ENCODE assay signal across 8 cellular contexts in the genomic region with DNA sequence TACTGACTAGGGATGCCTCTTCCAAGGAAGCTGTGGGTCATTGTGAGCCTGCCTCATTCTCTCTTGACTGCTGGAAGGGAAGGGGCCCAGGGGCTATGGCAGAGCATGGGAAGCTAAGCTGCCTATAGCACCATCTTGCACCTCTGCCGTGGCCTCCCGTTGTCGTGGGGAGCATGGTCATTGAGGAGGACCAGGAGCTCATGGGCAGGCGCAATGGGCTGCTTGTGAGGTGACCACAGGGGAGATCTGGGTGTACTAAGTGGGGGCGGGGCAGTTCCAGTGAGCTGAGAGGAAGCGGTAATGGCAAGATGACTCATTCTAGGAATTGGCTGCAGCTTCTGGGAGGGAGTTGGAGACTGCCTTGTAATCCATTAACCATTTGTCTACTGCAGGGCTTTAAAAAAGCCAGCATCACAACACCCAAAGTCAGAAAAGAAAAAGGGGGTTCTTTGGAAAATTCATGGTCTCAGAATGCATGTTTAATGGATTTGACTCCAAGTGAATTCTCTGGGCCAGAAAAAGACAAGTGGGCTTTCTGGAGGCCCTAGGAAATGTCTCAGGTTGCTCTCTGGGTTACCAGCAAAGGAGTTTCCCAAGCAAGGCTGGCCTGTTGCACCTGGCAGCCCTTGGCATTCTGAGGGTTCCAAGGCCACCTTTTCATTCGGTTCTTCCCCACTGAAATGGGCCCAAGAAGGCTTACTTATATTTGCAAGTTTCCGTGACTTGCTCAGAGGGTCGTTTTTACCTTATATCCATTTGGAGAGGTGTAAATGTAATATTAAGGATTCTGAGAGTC. TPM values are rescaled to one million over a fixed set of nuclear protein-coding genes. Genes with fewer than 3 reads are reported as not detected.
DNase-seq lines count a peak whose midpoint lies in the region; TF ChIP-seq lines count a peak whose summit lies in the region.

No MANE protein-coding gene starts in this region.

- H4K20me1 ChIP-seq in BLaER1: peaks cover 19% of the 10 kb centered on the region

- no peak for TF ChIP-seq EP300 in stomach (IDR thresholded peaks at IDR 0.05)

- H3K4me1 ChIP-seq in BLaER1: peaks cover 73% of the 10 kb centered on the region
- peaks cover 56 to 65% of the 10 kb centered on the region in 2 donors for H3K4me1 ChIP-seq in mucosa of rectum (ENCODE audit: control insufficient read depth in 2 of 2, insufficient read depth in 2 of 2, low read length in 2 of 2)
- H3K4me1 ChIP-seq in stomach: peaks cover 56 to 83% (median 76%) of the 10 kb centered on the region in 4 donors

- no peak for TF ChIP-seq CTCF in stomach (IDR thresholded peaks at IDR 0.05)

- DNase-seq in NCI-H2227 treated with DMSO at 0.1 percent for 48 hours (lab: John Stamatoyannopoulos, UW) (peak; percentile 32), epithelial cell of prostate (ENCODE audit: low read depth, low spot score) (peak; percentile 64), stomach (peak; percentile 76), NCI-H524 treated with DMSO at 0.1 percent for 48 hours (lab: John Stamatoyannopoulos, UW) (no peak)
- peak; percentile 45 for DNase-seq in activated CD8-positive, alpha-beta memory T cell treated with anti-CD3 and anti-CD28 coated beads, Interleukin-2, amount 50 U/mL, for 4 hours

- H3K27ac ChIP-seq in BLaER1: no peak overlapping the region
- H3K27ac ChIP-seq in epithelial cell of prostate: peak overlapping the region; percentile 96
- peak overlapping the region; percentile 57 to 88 for H3K27ac ChIP-seq in mucosa of rectum (ENCODE audit: low read depth in 2 of 2, low read length in 2 of 2)
- H3K27ac ChIP-seq in stomach: peak overlapping the region in 4 of 5 donors; percentile 89 to 93 (median 92)

- peak overlapping the region; percentile 23 for H3K4me2 ChIP-seq in BLaER1

- WGBS in stomach, 5 donors: 29 to 35% (median 31%) methylated on average over 8 to 9 of the region's 9 CpGs

- H3K4me3 ChIP-seq in BLaER1: no peak overlapping the region
- peak overlapping the region; percentile 20 to 74 for H3K4me3 ChIP-seq in mucosa of rectum (ENCODE audit: low read length in 2 of 2)
- peak overlapping the region in 3 of 4 donors; percentile 7 to 76 (median 12) for H3K4me3 ChIP-seq in stomach

- intact Hi-C loops in stomach (cut with DNase I; ENCODE audit: low total_unique reads): no loop called here

- TF ChIP-seq POLR2A in GM19099 (IDR thresholded peaks at IDR 0.05; ENCODE audit: extremely low read depth, insufficient read length, low read depth) (peak; percentile 63), stomach (IDR thresholded peaks at IDR 0.05) (no peak)

- H3K9me3 ChIP-seq in BLaER1 (no peaks in the 10 kb centered on the region), mucosa of rectum (ENCODE audit: control insufficient read depth in 2 of 2, low read length in 2 of 2) (no peaks in the 10 kb centered on the region), stomach (no peaks in the 10 kb centered on the region)

- H3K9ac ChIP-seq in BLaER1: no peak overlapping the region
- H3K9ac ChIP-seq in mucosa of rectum (ENCODE audit: low read depth in 1 of 2, low read length in 2 of 2): peak overlapping the region in 1 of 2 donors; percentile 43

- H3K36me3 ChIP-seq in BLaER1 (no peaks in the 10 kb centered on the region), mucosa of rectum (ENCODE audit: control insufficient read depth in 2 of 2, insufficient read depth in 2 of 2, low read length in 2 of 2) (no peaks in the 10 kb centered on the region), stomach (peaks cover 0 to under 1% (median 0%) of the 10 kb centered on the region in 4 donors)

- H3K27me3 ChIP-seq in BLaER1 (peaks cover 51% of the 10 kb centered on the region), mucosa of rectum (ENCODE audit: control insufficient read depth in 2 of 2, insufficient read depth in 2 of 2, low read length in 2 of 2) (peaks cover 15 to 45% of the 10 kb centered on the region in 2 donors), stomach (peaks cover 0 to 14% (median 7%) of the 10 kb centered on the region in 3 donors)

RNA-seq across cellular contexts. Expression of gene DUSP5, which starts 3.6 kb away (rescaled TPM):
- total RNA-seq in stomach: 10 to 100 TPM in 3 of 5 donors, 1 to 10 TPM in 1, under 1 TPM in 1; 0.58 to 22.3 (median 10.7) TPM
- polyA plus RNA-seq in stomach: 10 to 100 TPM in 2 of 3 donors, 1 to 10 TPM in 1; 9.9 to 23.2 (median 10.4) TPM
